In the genomic region with DNA sequence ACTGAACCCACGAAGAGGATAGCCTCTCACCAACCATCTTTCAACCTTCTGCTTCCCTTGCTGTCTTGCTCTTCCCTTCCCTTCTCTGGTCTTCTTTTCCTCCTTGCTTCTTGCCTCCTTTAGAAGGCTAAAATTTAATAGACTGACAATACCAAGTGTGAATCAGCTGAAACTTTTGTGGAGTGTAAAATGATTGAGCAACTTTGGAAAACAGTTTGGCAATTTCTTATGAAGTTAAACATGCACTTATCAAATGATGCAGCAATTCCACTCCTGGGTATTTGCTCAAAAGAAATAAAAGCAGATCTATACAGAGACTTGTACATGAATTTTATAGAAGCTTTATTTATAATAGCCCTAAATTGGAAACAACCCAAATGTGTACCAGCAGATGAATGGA, we compare ENCODE assay signal across 1 cellular context.
TF ChIP-seq lines count a peak whose summit lies in the region.

No MANE protein-coding gene starts in this region.

TF ChIP-seq in K562, 482 proteins besides CTCF, POLR2A, EP300 and RAD21:
- peak; percentile 30; the same call in 1 of the 2 replicates for TF ChIP-seq CEBPB (tag; IDR thresholded peaks at IDR 0.05)
- no peak for TF ChIP-seq PHB2 (IDR thresholded peaks at IDR 0.05; ENCODE audit: low read depth)
- TF ChIP-seq ZNF324 (CRISPR knock-in tag; IDR thresholded peaks at IDR 0.05), result no peak
